In genomic region chr1:58047265-58047858, GRCh38 we compare ENCODE assay signal across 9 cellular contexts.
A peak's percentile ranks its signal among the peaks of the same experiment; 100 is the strongest.
DNase-seq lines count a peak whose midpoint lies in the region; ATAC-seq and TF ChIP-seq lines count a peak whose summit lies in the region.
"Had no signal": no experiment of that assay in that cellular context is flagged by ENCODE, and none has a peak within 500 bp of the region (broad histone marks: within the 10 kb centered on the region; RNA-seq: fewer than 3 reads in every experiment).

No MANE protein-coding gene starts in this region.

- POLR2A ChIA-PET in MCF 10A (lab: Yijun Ruan, JAX) = no interaction called here

- DNase-seq in DMS 273 (lab: John Stamatoyannopoulos, UW; ENCODE audit: unreplicated experiment) (peak; percentile 60), DMS 273 treated with DMSO at 0.1 percent for 48 hours (lab: John Stamatoyannopoulos, UW) (no peak), NCI-H2171 treated with DMSO at 0.1 percent for 48 hours (lab: John Stamatoyannopoulos, UW) (peak; percentile 11), MCF 10A (ENCODE audit: unreplicated experiment) (peak; percentile 35), mesothelial cell of epicardium (ENCODE audit: low spot score in 2 of 2, unreplicated experiment in 2 of 2) (no peak)

- no peaks in the 10 kb centered on the region for H3K4me1 Mint-ChIP-seq in MCF 10A (ENCODE audit: insufficient read depth, unreplicated experiment)
- no peaks in the 10 kb centered on the region for H3K4me1 Mint-ChIP-seq in mesothelial cell of epicardium
- H3K4me1 Mint-ChIP-seq: naive thymus-derived CD4-positive, alpha-beta T cell had no signal

- no TSS peak for BruUV-seq in MCF 10A (replicated peaks; lab: Mats Ljungman, UMichigan)

- no peak overlapping the region for H3K4me3 Mint-ChIP-seq in MCF 10A (ENCODE audit: unreplicated experiment)
- no peak overlapping the region for H3K4me3 Mint-ChIP-seq in mesothelial cell of epicardium
- H3K4me3 Mint-ChIP-seq: naive thymus-derived CD4-positive, alpha-beta T cell had no signal

- H3K36me3 Mint-ChIP-seq in MCF 10A (ENCODE audit: insufficient read depth, unreplicated experiment) = no peaks in the 10 kb centered on the region
- no peaks in the 10 kb centered on the region for H3K36me3 Mint-ChIP-seq in mesothelial cell of epicardium
- H3K36me3 Mint-ChIP-seq: naive thymus-derived CD4-positive, alpha-beta T cell had no signal

- TF ChIP-seq CTCF in MCF 10A (IDR thresholded peaks at IDR 0.05; ENCODE audit: unreplicated experiment) (peak; percentile 71), mesothelial cell of epicardium (IDR thresholded peaks at IDR 0.05; ENCODE audit: unreplicated experiment) (peak; percentile 57)

- CTCF ChIA-PET in MCF 10A (lab: Yijun Ruan, JAX) = interaction anchor here (0.6 to 1.8 kb wide), 12 partner anchors 9 to 1382 kb away, joined by 3 to 7 read pairs (median 4); no protein-coding TSS in a partner anchor

- H3K27me3 Mint-ChIP-seq in MCF 10A (ENCODE audit: insufficient read depth, unreplicated experiment) = no peaks in the 10 kb centered on the region
- peaks cover 9% of the 10 kb centered on the region for H3K27me3 Mint-ChIP-seq in mesothelial cell of epicardium (ENCODE audit: low read depth)
- H3K27me3 Mint-ChIP-seq: naive thymus-derived CD4-positive, alpha-beta T cell had no signal

- ATAC-seq in GM21515 (IDR thresholded peaks at IDR 0.05; ENCODE audit: unreplicated experiment) = peak; percentile 78
- ATAC-seq in HG03135 (IDR thresholded peaks at IDR 0.05; ENCODE audit: unreplicated experiment) = no peak
- ATAC-seq in HG02571 (IDR thresholded peaks at IDR 0.05; ENCODE audit: unreplicated experiment) = no peak
- ATAC-seq: naive thymus-derived CD4-positive, alpha-beta T cell had no signal

- H3K9me3 Mint-ChIP-seq in MCF 10A (ENCODE audit: unreplicated experiment) (no peaks in the 10 kb centered on the region), mesothelial cell of epicardium (peaks cover 2% of the 10 kb centered on the region)

- H3K27ac Mint-ChIP-seq in MCF 10A (ENCODE audit: low read depth, unreplicated experiment) (no peak overlapping the region), mesothelial cell of epicardium (no peak overlapping the region)

- intact Hi-C loops in MCF 10A (cut with micrococcal nuclease) = loop anchor here (1.0 kb wide), 1 partner anchor 1215 kb away; no protein-coding TSS in a partner anchor

Comparison
In these comparisons a context has a peak if more than half of its experiments do, and no peak if none do; other contexts are left out.
1. DNase-seq: peak in DMS 273 (single experiment), NCI-H2171 treated with DMSO at 0.1 percent for 48 hours (single experiment) and MCF 10A (single experiment); none in DMS 273 treated with DMSO at 0.1 percent for 48 hours (single experiment) and mesothelial cell of epicardium (0 of 2).